13 cellular contexts compared by ENCODE assay signal in genomic region chr12:106106129-106106566, GRCh38. TPM values are rescaled to one million over a fixed set of nuclear protein-coding genes. Genes with fewer than 3 reads are reported as not detected.
A peak's percentile ranks its signal among the peaks of the same experiment; 100 is the strongest.
DNase-seq lines count a peak whose midpoint lies in the region; ATAC-seq and TF ChIP-seq lines count a peak whose summit lies in the region.
"Had no signal": no experiment of that assay in that cellular context is flagged by ENCODE, and none has a peak within 500 bp of the region (broad histone marks: within the 10 kb centered on the region; RNA-seq: fewer than 3 reads in every experiment).

No MANE protein-coding gene starts in this region.

- in situ Hi-C loops in ACHN (cut with HindIII; ENCODE audit: low pct_ligation_motif_present, low pct_unique_long_range_greater_than_20kb, low sequenced_read_pairs): no loop called here

- no peaks in the 10 kb centered on the region for H3K9me3 Mint-ChIP-seq in CD14-positive monocyte
- no peaks in the 10 kb centered on the region for H3K9me3 Mint-ChIP-seq in stimulated activated naive B cell treated with anti-CD40 and anti-IgM and Interleukin-4, amounts not matched to agents 10 μg/mL and 1 μg/mL and 100 μg/mL, for 72 hours
- H3K9me3 Mint-ChIP-seq: activated CD4-positive, alpha-beta T cell treated with anti-CD3 and anti-CD28 coated beads, Interleukin-2, amount 10 ng/mL, durations not matched to agents 24 days and 14 days; immature natural killer cell had no signal

- H3K9me3 ChIP-seq in BE2C: no peaks in the 10 kb centered on the region
- H3K9me3 ChIP-seq in right cardiac atrium (ENCODE audit: control insufficient read depth, low read length): no peaks in the 10 kb centered on the region
- H3K9me3 ChIP-seq: sigmoid colon had no signal

- H3K4me3 ChIP-seq in BE2C (ENCODE audit: low read depth, low read length) (no peak overlapping the region), right cardiac atrium (ENCODE audit: low read length) (no peak overlapping the region)
- H3K4me3 ChIP-seq: sigmoid colon had no signal

- H3K27ac Mint-ChIP-seq in CD14-positive monocyte: no peak overlapping the region
- H3K27ac Mint-ChIP-seq in stimulated activated naive B cell treated with anti-CD40 and anti-IgM and Interleukin-4, amounts not matched to agents 10 μg/mL and 1 μg/mL and 100 μg/mL, for 72 hours: no peak overlapping the region
- H3K27ac Mint-ChIP-seq: activated CD4-positive, alpha-beta T cell treated with anti-CD3 and anti-CD28 coated beads, Interleukin-2, amount 10 ng/mL, durations not matched to agents 24 days and 14 days; immature natural killer cell had no signal

- H3K27ac ChIP-seq in angular gyrus (ENCODE audit: low read depth, low read length) (peak overlapping the region; percentile 77), right cardiac atrium (ENCODE audit: low read length) (peak overlapping the region; percentile 84)

- no peaks in the 10 kb centered on the region for H3K27me3 ChIP-seq in BE2C
- H3K27me3 ChIP-seq in right cardiac atrium (ENCODE audit: control insufficient read depth, insufficient read depth): no peaks in the 10 kb centered on the region
- H3K27me3 ChIP-seq: sigmoid colon had no signal

- H3K4me3 Mint-ChIP-seq in CD14-positive monocyte: no peak overlapping the region
- no peak overlapping the region for H3K4me3 Mint-ChIP-seq in stimulated activated naive B cell treated with anti-CD40 and anti-IgM and Interleukin-4, amounts not matched to agents 10 μg/mL and 1 μg/mL and 100 μg/mL, for 72 hours
- H3K4me3 Mint-ChIP-seq: activated CD4-positive, alpha-beta T cell treated with anti-CD3 and anti-CD28 coated beads, Interleukin-2, amount 10 ng/mL, durations not matched to agents 24 days and 14 days; immature natural killer cell had no signal

- H3K4me1 Mint-ChIP-seq in CD14-positive monocyte: no peaks in the 10 kb centered on the region
- no peaks in the 10 kb centered on the region for H3K4me1 Mint-ChIP-seq in stimulated activated naive B cell treated with anti-CD40 and anti-IgM and Interleukin-4, amounts not matched to agents 10 μg/mL and 1 μg/mL and 100 μg/mL, for 72 hours
- H3K4me1 Mint-ChIP-seq: activated CD4-positive, alpha-beta T cell treated with anti-CD3 and anti-CD28 coated beads, Interleukin-2, amount 10 ng/mL, durations not matched to agents 24 days and 14 days had no signal

- no peak for TF ChIP-seq CTCF in BE2C (IDR thresholded peaks at IDR 0.05; ENCODE audit: low read depth, low read length)
- TF ChIP-seq CTCF in CD14-positive monocyte (IDR thresholded peaks at IDR 0.05): no peak

- ATAC-seq in right cardiac atrium: peak in 1 of 2 donors; percentile 12
- ATAC-seq in stimulated activated naive B cell treated with anti-CD40 and anti-IgM and Interleukin-4, amounts not matched to agents 10 μg/mL and 1 μg/mL and 100 μg/mL, for 72 hours (replicated peaks): no peak

- intact Hi-C loops in right cardiac atrium (cut with DNase I): no loop called here
- intact Hi-C loops in CD14-positive monocyte (cut with micrococcal nuclease): no loop called here

- 41% methylated on average over 4 of the region's 4 CpGs for WGBS in right cardiac atrium

- peaks cover 6 to 21% (median 9%) of the 10 kb centered on the region in 3 donors for H3K27me3 Mint-ChIP-seq in CD14-positive monocyte (ENCODE audit: low read depth in 3 of 3)
- H3K27me3 Mint-ChIP-seq in stimulated activated naive B cell treated with anti-CD40 and anti-IgM and Interleukin-4, amounts not matched to agents 10 μg/mL and 1 μg/mL and 100 μg/mL, for 72 hours: peaks cover 35 to 48% of the 10 kb centered on the region in 2 donors

- peaks cover 3% of the 10 kb centered on the region for H3K4me1 ChIP-seq in BE2C
- peaks cover 29% of the 10 kb centered on the region for H3K4me1 ChIP-seq in right cardiac atrium (ENCODE audit: control insufficient read depth, insufficient read depth, low read length)

- DNase-seq in BE2C (peak; percentile 21), NCI-H2081 treated with DMSO at 0.1 percent for 48 hours (lab: John Stamatoyannopoulos, UW) (peak; percentile 10), right cardiac atrium (no peak), CD14-positive monocyte (ENCODE audit: low spot score) (no peak), cortex of kidney (lab: John Stamatoyannopoulos, UW) (no peak), ACHN (no peak)
- no peak for DNase-seq in stimulated activated naive B cell treated with anti-CD40 and anti-IgM and Interleukin-4, amounts not matched to agents 10 μg/mL and 1 μg/mL and 100 μg/mL, for 72 hours
- DNase-seq: activated CD4-positive, alpha-beta T cell treated with anti-CD3 and anti-CD28 coated beads, Interleukin-2, amount 10 ng/mL, durations not matched to agents 24 days and 14 days; central memory CD4-positive, alpha-beta T cell; DMS53; immature natural killer cell; sigmoid colon had no signal

- no peaks in the 10 kb centered on the region for H3K36me3 ChIP-seq in BE2C
- H3K36me3 ChIP-seq: sigmoid colon had no signal

- H3K36me3 Mint-ChIP-seq in CD14-positive monocyte: no peaks in the 10 kb centered on the region
- no peaks in the 10 kb centered on the region for H3K36me3 Mint-ChIP-seq in stimulated activated naive B cell treated with anti-CD40 and anti-IgM and Interleukin-4, amounts not matched to agents 10 μg/mL and 1 μg/mL and 100 μg/mL, for 72 hours
- H3K36me3 Mint-ChIP-seq: immature natural killer cell had no signal

RNA-seq across cellular contexts. Expression of gene NUAK1, which starts 32.6 kb away (rescaled TPM):
- polyA plus RNA-seq in BE2C (2012; ENCODE audit: insufficient read depth, insufficient read length, low read depth): 0.94 TPM
- total RNA-seq in right cardiac atrium: 10 to 100 TPM; 20.1 to 30.2 (median 23.7) TPM
- polyA plus RNA-seq in right cardiac atrium (10.0 TPM), CD14-positive monocyte (not detected)
- total RNA-seq: activated CD4-positive, alpha-beta T cell treated with anti-CD3 and anti-CD28 coated beads, Interleukin-2, amount 10 ng/mL, durations not matched to agents 24 days and 14 days had no signal

Comparison
In these comparisons a context has a peak if more than half of its experiments do, and no peak if none do; other contexts are left out.
1. DNase-seq: peak in BE2C (single experiment) and NCI-H2081 treated with DMSO at 0.1 percent for 48 hours (single experiment); none in right cardiac atrium (0 of 3), CD14-positive monocyte (single experiment), cortex of kidney (single experiment), stimulated activated naive B cell treated with anti-CD40 and anti-IgM and Interleukin-4, amounts not matched to agents 10 μg/mL and 1 μg/mL and 100 μg/mL, for 72 hours (single experiment) and ACHN (single experiment).
2. RNA of gene NUAK1, which starts 32.6 kb away (polyA plus RNA-seq): 10.0 TPM in right cardiac atrium (single experiment); not detected in CD14-positive monocyte; every median in the first group is over 10 times any median in the second.